In the genomic region with DNA sequence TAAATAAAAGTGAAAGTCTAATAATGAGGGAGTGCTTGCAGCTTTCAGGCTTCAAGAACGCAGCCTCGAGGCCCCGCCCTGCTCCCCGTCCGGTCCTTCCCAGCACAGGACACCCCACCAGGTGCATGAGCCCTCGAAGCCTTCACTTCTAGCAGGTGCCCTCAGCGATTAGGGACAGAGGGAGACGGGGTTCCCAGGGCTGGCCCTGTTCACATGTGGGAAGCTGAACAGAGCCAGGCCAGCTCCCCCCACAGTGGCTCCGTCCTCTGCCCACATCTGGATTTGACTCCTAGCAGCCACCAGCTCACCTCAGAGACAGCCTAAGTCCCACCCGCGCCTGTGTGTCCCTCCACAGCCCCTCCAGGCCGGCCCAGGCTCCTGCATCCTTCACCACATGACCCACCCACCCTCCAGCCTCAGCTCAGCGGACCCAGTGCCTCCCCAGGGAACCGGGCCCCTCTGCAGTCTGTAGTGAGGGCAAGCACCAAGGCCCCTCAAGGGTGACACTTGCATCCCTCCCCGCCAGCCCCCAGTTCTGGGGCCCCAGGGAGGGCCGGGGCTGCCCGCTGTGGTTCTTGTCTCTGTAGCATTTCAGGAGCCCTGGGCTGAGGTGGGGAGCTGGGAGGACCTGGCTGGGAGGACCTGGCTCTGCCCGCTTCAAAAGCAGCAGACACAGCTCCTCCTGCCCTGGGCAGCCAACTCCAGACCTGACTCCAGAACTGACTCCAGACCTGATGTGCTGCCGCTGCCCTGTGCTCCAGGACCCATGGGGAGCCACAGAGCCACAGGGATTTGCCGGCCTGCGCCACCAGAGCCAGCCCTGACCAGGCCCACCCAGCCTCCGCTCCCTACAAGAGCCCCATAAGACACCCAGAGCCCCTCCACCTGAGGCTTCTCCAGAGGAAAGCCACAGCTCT, we compare ENCODE assay signal across 8 cellular contexts. TPM values are rescaled to one million over a fixed set of nuclear protein-coding genes. Genes with fewer than 3 reads are reported as not detected.
DNase-seq lines count a peak whose midpoint lies in the region; ATAC-seq and FAIRE-seq lines count a peak whose summit lies in the region.

No MANE protein-coding gene starts in this region.

- H3K9me3 Mint-ChIP-seq in activated T-helper 1 cell treated with anti-CD3 and anti-CD28 coated beads, Interleukin-12 subunit alpha, Interleukin-12 subunit beta, Interleukin-2, Interleukin-4 antibody, amounts not matched to agents 30 ng/mL and 10 ng/mL and 1 ng/mL, durations not matched to agents 14 hours and 24 hours and 36 hours, result no peaks in the 10 kb centered on the region

- no peaks in the 10 kb centered on the region for H3K27me3 Mint-ChIP-seq in activated T-helper 1 cell treated with anti-CD3 and anti-CD28 coated beads, Interleukin-12 subunit alpha, Interleukin-12 subunit beta, Interleukin-2, Interleukin-4 antibody, amounts not matched to agents 30 ng/mL and 10 ng/mL and 1 ng/mL, durations not matched to agents 14 hours and 24 hours and 36 hours (ENCODE audit: insufficient read depth)

- H3K4me3 Mint-ChIP-seq in activated T-helper 1 cell treated with anti-CD3 and anti-CD28 coated beads, Interleukin-12 subunit alpha, Interleukin-12 subunit beta, Interleukin-2, Interleukin-4 antibody, amounts not matched to agents 30 ng/mL and 10 ng/mL and 1 ng/mL, durations not matched to agents 14 hours and 24 hours and 36 hours, result peak overlapping the region; percentile 89

- no peak for FAIRE-seq in RCC 7860 (lab: Jason Lieb, UNC)

- intact Hi-C loops in activated T-helper 1 cell treated with anti-CD3 and anti-CD28 coated beads, Interleukin-12 subunit alpha, Interleukin-12 subunit beta, Interleukin-2, Interleukin-4 antibody, amounts not matched to agents 30 ng/mL and 10 ng/mL and 1 ng/mL, durations not matched to agents 14 hours and 24 hours and 36 hours (cut with micrococcal nuclease), result loop anchor here (5.0 kb wide), 3 partner anchors 54 to 251 kb away; partner anchors contain the start of gene NDUFS7
- intact Hi-C loops in left cardiac atrium (cut with DNase I), result loop anchor here in 1 of 2 donors (5.0 kb wide), 1 partner anchor 41 kb away; the partner anchor contains the start of gene SBNO2

- H3K4me1 Mint-ChIP-seq in activated T-helper 1 cell treated with anti-CD3 and anti-CD28 coated beads, Interleukin-12 subunit alpha, Interleukin-12 subunit beta, Interleukin-2, Interleukin-4 antibody, amounts not matched to agents 30 ng/mL and 10 ng/mL and 1 ng/mL, durations not matched to agents 14 hours and 24 hours and 36 hours (ENCODE audit: low read depth), result peaks cover 21% of the 10 kb centered on the region

- peak; percentile 7 for ATAC-seq in HG02642 (IDR thresholded peaks at IDR 0.05; ENCODE audit: poor library complexity, unreplicated experiment)
- ATAC-seq in left cardiac atrium, result peak in 1 of 2 donors; percentile 4

- peaks cover 11% of the 10 kb centered on the region for H3K36me3 Mint-ChIP-seq in activated T-helper 1 cell treated with anti-CD3 and anti-CD28 coated beads, Interleukin-12 subunit alpha, Interleukin-12 subunit beta, Interleukin-2, Interleukin-4 antibody, amounts not matched to agents 30 ng/mL and 10 ng/mL and 1 ng/mL, durations not matched to agents 14 hours and 24 hours and 36 hours (ENCODE audit: low read depth)

- peak overlapping the region; percentile 75 for H3K27ac Mint-ChIP-seq in activated T-helper 1 cell treated with anti-CD3 and anti-CD28 coated beads, Interleukin-12 subunit alpha, Interleukin-12 subunit beta, Interleukin-2, Interleukin-4 antibody, amounts not matched to agents 30 ng/mL and 10 ng/mL and 1 ng/mL, durations not matched to agents 14 hours and 24 hours and 36 hours

- peak; percentile 33 for DNase-seq in activated T-helper 1 cell treated with anti-CD3 and anti-CD28 coated beads, Interleukin-12 subunit alpha, Interleukin-12 subunit beta, Interleukin-2, Interleukin-4 antibody, amounts not matched to agents 30 ng/mL and 10 ng/mL and 1 ng/mL, durations not matched to agents 14 hours and 24 hours and 36 hours (ENCODE audit: low spot score)
- DNase-seq in left cardiac atrium (peak; percentile 40), epidermal melanocyte (ENCODE audit: insufficient read length, low spot score) (no peak), NCI-H1417 treated with DMSO at 0.1 percent for 48 hours (lab: John Stamatoyannopoulos, UW) (no peak), AML-193 (lab: John Stamatoyannopoulos, UW) (no peak), RCC 7860 (ENCODE audit: low spot score) (no peak)
- peak; percentile 73 for DNase-seq in stimulated activated CD4-positive, alpha-beta T cell treated with anti-CD3 and anti-CD28 coated beads, Interleukin-15, amount 100 ng/mL, for 24 hours

RNA-seq across cellular contexts. Expression of gene GPX4, which starts 27.3 kb away (rescaled TPM):
- total RNA-seq in activated T-helper 1 cell treated with anti-CD3 and anti-CD28 coated beads, Interleukin-12 subunit alpha, Interleukin-12 subunit beta, Interleukin-2, Interleukin-4 antibody, amounts not matched to agents 30 ng/mL and 10 ng/mL and 1 ng/mL, durations not matched to agents 14 hours and 24 hours and 36 hours, result 236 and 241 TPM in 2 replicates
- total RNA-seq in left cardiac atrium, result 100 to 1,000 TPM; 378 to 432 TPM

RNA-seq across cellular contexts. Expression of gene POLR2E, which starts 35.9 kb away (rescaled TPM):
- total RNA-seq in activated T-helper 1 cell treated with anti-CD3 and anti-CD28 coated beads, Interleukin-12 subunit alpha, Interleukin-12 subunit beta, Interleukin-2, Interleukin-4 antibody, amounts not matched to agents 30 ng/mL and 10 ng/mL and 1 ng/mL, durations not matched to agents 14 hours and 24 hours and 36 hours, result 265 and 282 TPM in 2 replicates
- 100 to 1,000 TPM; 142 to 143 TPM for total RNA-seq in left cardiac atrium

RNA-seq across cellular contexts. Expression of gene SBNO2, which starts 43.0 kb away (rescaled TPM):
- total RNA-seq in activated T-helper 1 cell treated with anti-CD3 and anti-CD28 coated beads, Interleukin-12 subunit alpha, Interleukin-12 subunit beta, Interleukin-2, Interleukin-4 antibody, amounts not matched to agents 30 ng/mL and 10 ng/mL and 1 ng/mL, durations not matched to agents 14 hours and 24 hours and 36 hours, result 95.5 and 96.9 TPM in 2 replicates
- total RNA-seq in left cardiac atrium, result 10 to 100 TPM; 27.2 to 64.2 TPM

Comparison
In these comparisons a context has a peak if more than half of its experiments do, and no peak if none do; other contexts are left out.
1. DNase-seq: peak in activated T-helper 1 cell treated with anti-CD3 and anti-CD28 coated beads, Interleukin-12 subunit alpha, Interleukin-12 subunit beta, Interleukin-2, Interleukin-4 antibody, amounts not matched to agents 30 ng/mL and 10 ng/mL and 1 ng/mL, durations not matched to agents 14 hours and 24 hours and 36 hours (single experiment), left cardiac atrium (single experiment) and stimulated activated CD4-positive, alpha-beta T cell treated with anti-CD3 and anti-CD28 coated beads, Interleukin-15, amount 100 ng/mL, for 24 hours (single experiment); none in epidermal melanocyte (single experiment), NCI-H1417 treated with DMSO at 0.1 percent for 48 hours (single experiment), AML-193 (0 of 2) and RCC 7860 (single experiment).